ENCODE assay signal across 19 cellular contexts in genomic region chr2:210288376-210288775, GRCh38. TPM values are rescaled to one million over a fixed set of nuclear protein-coding genes. Genes with fewer than 3 reads are reported as not detected.
"Had no signal": no experiment of that assay in that cellular context is flagged by ENCODE, and none has a peak within 500 bp of the region (broad histone marks: within the 10 kb centered on the region; RNA-seq: fewer than 3 reads in every experiment).

No MANE protein-coding gene starts in this region.

- H3K27me3 Mint-ChIP-seq: activated naive CD8-positive, alpha-beta T cell treated with anti-CD3 and anti-CD28 coated beads for 36 hours had no signal

- H3K27ac ChIP-seq: body of pancreas, hepatocyte, right lobe of liver, stomach, thoracic aorta had no signal

- H3K36me3 ChIP-seq: right lobe of liver, stomach, thoracic aorta had no signal

- ATAC-seq: body of pancreas, left ventricle myocardium superior, right lobe of liver had no signal

- H3K4me1 ChIP-seq: body of pancreas, right lobe of liver, stomach had no signal

- H3K4me3 Mint-ChIP-seq: activated CD4-positive, alpha-beta T cell treated with anti-CD3 and anti-CD28 coated beads, Interleukin-2, amount 10 ng/mL, durations not matched to agents 24 days and 14 days; activated naive CD8-positive, alpha-beta T cell treated with anti-CD3 and anti-CD28 coated beads for 36 hours; nephron progenitor cell; T-helper 2 cell treated with Interferon-gamma antibody and Interleukin-4, amounts not matched to agents 5 μg/mL and 100 μg/mL, for 36 hours had no signal

- H3K9me3 ChIP-seq: right lobe of liver, thoracic aorta had no signal

- DNase-seq: activated CD4-positive, alpha-beta T cell treated with anti-CD3 and anti-CD28 coated beads, Interleukin-2, amount 10 ng/mL, durations not matched to agents 24 days and 14 days; activated CD4-positive, CD25-positive, alpha-beta regulatory T cell; activated gamma-delta T cell treated with Interleukin-2 at 50 U/mL for 16 hours; activated naive CD8-positive, alpha-beta T cell treated with anti-CD3 and anti-CD28 coated beads for 36 hours; amygdala; body of pancreas; caudate nucleus; islet precursor cell; left ventricle myocardium superior; mesenchymal stem cell; nephron progenitor cell; right lobe of liver; stimulated activated CD4-positive, alpha-beta T cell treated with anti-CD3 and anti-CD28 coated beads, Interleukin-1b, Interleukin-23, amount 100 ng/mL, for 48 hours; stomach had no signal

- H3K36me3 Mint-ChIP-seq: activated naive CD8-positive, alpha-beta T cell treated with anti-CD3 and anti-CD28 coated beads for 36 hours had no signal

- H3K27me3 ChIP-seq: body of pancreas, hepatocyte, right lobe of liver, stomach had no signal

- H3K9me3 Mint-ChIP-seq: activated CD4-positive, alpha-beta T cell treated with anti-CD3 and anti-CD28 coated beads, Interleukin-2, amount 10 ng/mL, durations not matched to agents 24 days and 14 days; nephron progenitor cell; T-helper 2 cell treated with Interferon-gamma antibody and Interleukin-4, amounts not matched to agents 5 μg/mL and 100 μg/mL, for 36 hours had no signal

- H3K4me3 ChIP-seq: body of pancreas, hepatocyte, right lobe of liver, stomach, thoracic aorta had no signal

- H3K4me1 Mint-ChIP-seq: activated CD4-positive, alpha-beta T cell treated with anti-CD3 and anti-CD28 coated beads, Interleukin-2, amount 10 ng/mL, durations not matched to agents 24 days and 14 days; activated naive CD8-positive, alpha-beta T cell treated with anti-CD3 and anti-CD28 coated beads for 36 hours; nephron progenitor cell had no signal

- H3K27ac Mint-ChIP-seq: activated CD4-positive, alpha-beta T cell treated with anti-CD3 and anti-CD28 coated beads, Interleukin-2, amount 10 ng/mL, durations not matched to agents 24 days and 14 days; activated naive CD8-positive, alpha-beta T cell treated with anti-CD3 and anti-CD28 coated beads for 36 hours; nephron progenitor cell; T-helper 2 cell treated with Interferon-gamma antibody and Interleukin-4, amounts not matched to agents 5 μg/mL and 100 μg/mL, for 36 hours had no signal

RNA-seq across cellular contexts. Expression of gene MYL1, which starts 26.6 kb away (rescaled TPM):
- total RNA-seq: activated CD4-positive, alpha-beta T cell treated with anti-CD3 and anti-CD28 coated beads, Interleukin-2, amount 10 ng/mL, durations not matched to agents 24 days and 14 days; activated naive CD8-positive, alpha-beta T cell treated with anti-CD3 and anti-CD28 coated beads for 36 hours; body of pancreas; hepatocyte; left ventricle myocardium superior; osteoblast; pulmonary artery endothelial cell; stomach; thoracic aorta had no signal
